In genomic region chr12:53975019-53975815, GRCh38 we compare ENCODE assay signal across 10 cellular contexts. TPM values are rescaled to one million over a fixed set of nuclear protein-coding genes. Genes with fewer than 3 reads are reported as not detected.
DNase-seq lines count a peak whose midpoint lies in the region; TF ChIP-seq lines count a peak whose summit lies in the region.
"Had no signal": no experiment of that assay in that cellular context is flagged by ENCODE, and none has a peak within 500 bp of the region (broad histone marks: within the 10 kb centered on the region; RNA-seq: fewer than 3 reads in every experiment).

No MANE protein-coding gene starts in this region.

- H3K27me3 Mint-ChIP-seq in Caco-2 (ENCODE audit: insufficient read depth, unreplicated experiment) (no peaks in the 10 kb centered on the region), progenitor cell of endocrine pancreas (peaks cover 93% of the 10 kb centered on the region)

- CTCF ChIA-PET in Caco-2 (lab: Charles Lee) = no interaction called here

- H3K27ac Mint-ChIP-seq in Caco-2 (ENCODE audit: unreplicated experiment) (peak overlapping the region; percentile 73), progenitor cell of endocrine pancreas (peak overlapping the region; percentile 20)

- H3K36me3 Mint-ChIP-seq in Caco-2 (ENCODE audit: insufficient read depth, unreplicated experiment) = no peaks in the 10 kb centered on the region
- no peaks in the 10 kb centered on the region for H3K36me3 Mint-ChIP-seq in progenitor cell of endocrine pancreas (ENCODE audit: insufficient read depth)

- no peaks in the 10 kb centered on the region for H3K36me3 ChIP-seq in Caco-2 (ENCODE audit: control insufficient read depth, insufficient read depth, low read length)
- H3K36me3 ChIP-seq in MG63 = peaks cover 3% of the 10 kb centered on the region; the same call in 1 of the 2 replicates
- no peaks in the 10 kb centered on the region for H3K36me3 ChIP-seq in duodenal mucosa (ENCODE audit: control insufficient read depth in 1 of 2, insufficient read depth in 2 of 2, low read length in 2 of 2)

- H3K4me3 Mint-ChIP-seq in Caco-2 (ENCODE audit: unreplicated experiment) = peak overlapping the region; percentile 83
- no peak overlapping the region for H3K4me3 Mint-ChIP-seq in progenitor cell of endocrine pancreas (ENCODE audit: low read depth)

- BruUV-seq in Caco-2 (replicated peaks; lab: Mats Ljungman, UMichigan) = TSS peak; percentile 34

- no peaks in the 10 kb centered on the region for H3K9me3 ChIP-seq in Caco-2
- no peaks in the 10 kb centered on the region for H3K9me3 ChIP-seq in MG63
- H3K9me3 ChIP-seq in duodenal mucosa (ENCODE audit: control insufficient read depth in 1 of 2, low read length in 2 of 2) = no peaks in the 10 kb centered on the region

- TF ChIP-seq CTCF in Caco-2 (IDR thresholded peaks at IDR 0.05; ENCODE audit: insufficient read depth in 1 of 2, low read depth in 1 of 2, low read length in 1 of 2, severe bottlenecking in 1 of 2, unreplicated experiment in 1 of 2) = no peak
- TF ChIP-seq CTCF in progenitor cell of endocrine pancreas (IDR thresholded peaks at IDR 0.05; ENCODE audit: unreplicated experiment) = no peak

- POLR2A ChIA-PET in Caco-2 (lab: Charles Lee) = no interaction called here

- DNase-seq in Caco-2 (no peak), MG63 (no peak), progenitor cell of endocrine pancreas (ENCODE audit: low spot score, unreplicated experiment) (no peak), caudate nucleus (lab: John Stamatoyannopoulos, UW) (no peak), NCI-H526 (lab: John Stamatoyannopoulos, UW) (no peak), NCI-H1436 (lab: John Stamatoyannopoulos, UW) (no peak), T1000 (lab: John Stamatoyannopoulos, UW) (no peak)
- DNase-seq: NCI-H146 had no signal

- intact Hi-C loops in Caco-2 (cut with micrococcal nuclease; ENCODE audit: unreplicated experiment) = loop anchor here (5.0 kb wide), 1 partner anchor 42 kb away; no protein-coding TSS in a partner anchor

- H3K9me3 Mint-ChIP-seq in Caco-2 (ENCODE audit: unreplicated experiment) (no peaks in the 10 kb centered on the region), progenitor cell of endocrine pancreas (ENCODE audit: low read depth) (no peaks in the 10 kb centered on the region)

- H3K27me3 ChIP-seq in Caco-2 (replicated peaks; ENCODE audit: control insufficient read depth, insufficient read depth, low read length) (no peaks in the 10 kb centered on the region), MG63 (no peaks in the 10 kb centered on the region), duodenal mucosa (ENCODE audit: control insufficient read depth in 1 of 2, insufficient read depth in 2 of 2, low read length in 2 of 2) (peaks cover 60 to 96% of the 10 kb centered on the region in 2 donors)

- H3K27ac ChIP-seq in duodenal mucosa (ENCODE audit: low read depth, low read length) (no peak overlapping the region), caudate nucleus (ENCODE audit: low read depth, low read length) (no peak overlapping the region)

- H3K4me1 ChIP-seq in Caco-2 (peaks cover 29% of the 10 kb centered on the region), duodenal mucosa (ENCODE audit: control insufficient read depth in 1 of 2, insufficient read depth in 2 of 2, low read length in 2 of 2) (peaks cover 10 to 28% of the 10 kb centered on the region in 2 donors)

- H3K9ac ChIP-seq in duodenal mucosa (ENCODE audit: low read depth in 1 of 2, low read length in 2 of 2) = no peak overlapping the region

- H3K4me3 ChIP-seq in Caco-2 (ENCODE audit: low read depth, low read length) (peak overlapping the region; percentile 66), MG63 (peak overlapping the region; percentile 68), duodenal mucosa (ENCODE audit: low read depth in 1 of 2, low read length in 2 of 2) (peak overlapping the region; percentile 40 to 66)

- H3K4me1 Mint-ChIP-seq in Caco-2 (ENCODE audit: low read depth, unreplicated experiment) = peaks cover 16% of the 10 kb centered on the region
- H3K4me1 Mint-ChIP-seq in progenitor cell of endocrine pancreas (ENCODE audit: low read depth) = no peaks in the 10 kb centered on the region

RNA-seq across cellular contexts. Expression of gene HOTAIR, which starts 0.5 kb away (rescaled TPM):
- total RNA-seq in Caco-2 (2022) (1.6 and 1.9 TPM in 2 replicates), progenitor cell of endocrine pancreas (not detected in 2 replicates)
- total RNA-seq in MG63 (2014; rRNA removed; shearing (Covaris generic); ENCODE audit: low replicate concordance) = 4.2 and 4.5 TPM in 2 replicates
- total RNA-seq: bronchial epithelial cell had no signal

RNA-seq across cellular contexts. Expression of gene HOXC11, which starts 2.3 kb away (rescaled TPM):
- total RNA-seq in Caco-2 (2022) = 1.7 and 2.2 TPM in 2 replicates
- 0.30 and 1.3 TPM in 2 replicates for total RNA-seq in MG63 (2014; rRNA removed; shearing (Covaris generic); ENCODE audit: low replicate concordance)
- total RNA-seq in progenitor cell of endocrine pancreas = not detected in 2 replicates
- total RNA-seq: bronchial epithelial cell had no signal

RNA-seq across cellular contexts. Expression of gene HOXC10, which starts 9.7 kb away (rescaled TPM):
- 4.0 and 4.5 TPM in 2 replicates for total RNA-seq in Caco-2 (2022)
- total RNA-seq in MG63 (2014; rRNA removed; shearing (Covaris generic); ENCODE audit: low replicate concordance) = 19.8 and 27.4 TPM in 2 replicates
- total RNA-seq in progenitor cell of endocrine pancreas = not detected in 2 replicates
- total RNA-seq: bronchial epithelial cell had no signal

RNA-seq across cellular contexts. Expression of gene HOXC12, which starts 20.5 kb away (rescaled TPM):
- total RNA-seq in Caco-2 (2022) = 9.4 and 10.3 TPM in 2 replicates
- total RNA-seq in MG63 (2014; rRNA removed; shearing (Covaris generic); ENCODE audit: low replicate concordance) = 1.5 and 1.9 TPM in 2 replicates
- not detected in 2 replicates for total RNA-seq in progenitor cell of endocrine pancreas
- total RNA-seq: bronchial epithelial cell had no signal

RNA-seq across cellular contexts. Expression of gene HOXC9, which starts 24.7 kb away (rescaled TPM):
- total RNA-seq in Caco-2 (2022) = 2.9 and 3.1 TPM in 2 replicates
- total RNA-seq in MG63 (2014; rRNA removed; shearing (Covaris generic); ENCODE audit: low replicate concordance) = 1.9 and 7.9 TPM in 2 replicates
- not detected in 2 replicates for total RNA-seq in progenitor cell of endocrine pancreas
- total RNA-seq: bronchial epithelial cell had no signal
